ENCODE assay signal across 8 cellular contexts in the genomic region with DNA sequence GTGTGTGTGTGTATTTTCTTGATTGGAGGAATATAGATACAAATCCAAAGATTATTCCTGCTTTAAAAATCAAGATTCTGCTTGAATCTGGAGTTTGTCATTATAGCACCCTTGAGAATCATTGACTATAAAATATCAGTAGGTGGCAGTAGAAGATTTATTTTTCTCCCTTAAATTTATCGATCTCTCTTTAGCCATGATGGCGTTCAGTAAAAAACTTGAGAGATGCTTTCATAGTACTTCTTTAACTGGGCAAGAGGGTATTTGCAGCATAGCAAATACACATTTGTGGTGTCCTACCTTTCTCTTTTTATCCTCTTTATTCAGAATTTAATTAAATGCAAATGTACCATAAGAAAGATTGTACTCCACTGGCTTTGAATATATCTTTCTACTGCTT.
A peak's percentile ranks its signal among the peaks of the same experiment; 100 is the strongest.
DNase-seq lines count a peak whose midpoint lies in the region; ATAC-seq and TF ChIP-seq lines count a peak whose summit lies in the region.

No MANE protein-coding gene starts in this region.

- H3K27me3 Mint-ChIP-seq in CD14-positive monocyte (ENCODE audit: low read depth in 3 of 3), result no peaks in the 10 kb centered on the region
- peaks cover 6% of the 10 kb centered on the region for H3K27me3 Mint-ChIP-seq in activated CD8-positive, alpha-beta T cell treated with anti-CD3 and anti-CD28 coated beads for 36 hours
- H3K27me3 Mint-ChIP-seq in stimulated activated naive CD8-positive, alpha-beta T cell treated with anti-CD3 and anti-CD28 coated beads, Interleukin-15, amount 100 ng/mL, for 72 hours, result no peaks in the 10 kb centered on the region

- no peaks in the 10 kb centered on the region for H3K36me3 Mint-ChIP-seq in CD14-positive monocyte
- no peaks in the 10 kb centered on the region for H3K36me3 Mint-ChIP-seq in activated CD8-positive, alpha-beta T cell treated with anti-CD3 and anti-CD28 coated beads for 36 hours (ENCODE audit: low read depth)

- DNase-seq in CD14-positive monocyte (ENCODE audit: low spot score) (no peak), NCI-H146 (lab: John Stamatoyannopoulos, UW) (peak; percentile 8), hepatic stellate cell (ENCODE audit: low spot score) (peak; percentile 2), GM19240 (ENCODE audit: insufficient read length, low spot score) (no peak)
- no peak for DNase-seq in activated CD8-positive, alpha-beta T cell treated with anti-CD3 and anti-CD28 coated beads for 36 hours
- no peak for DNase-seq in stimulated activated naive CD8-positive, alpha-beta T cell treated with anti-CD3 and anti-CD28 coated beads, Interleukin-15, amount 100 ng/mL, for 72 hours

- intact Hi-C loops in CD14-positive monocyte (cut with micrococcal nuclease), result loop anchor here (2.0 to 5.0 kb wide), 2 partner anchors 551 to 554 kb away; no protein-coding TSS in a partner anchor
- intact Hi-C loops in activated CD8-positive, alpha-beta T cell treated with anti-CD3 and anti-CD28 coated beads for 36 hours (cut with micrococcal nuclease), result loop anchor here (5.0 to 10.0 kb wide), 2 partner anchors 518 to 556 kb away; a partner anchor contains a TSS

- peaks cover 2% of the 10 kb centered on the region for H3K4me1 Mint-ChIP-seq in CD14-positive monocyte
- H3K4me1 Mint-ChIP-seq in activated CD8-positive, alpha-beta T cell treated with anti-CD3 and anti-CD28 coated beads for 36 hours (ENCODE audit: low read depth), result peaks cover 13% of the 10 kb centered on the region
- peaks cover 19% of the 10 kb centered on the region for H3K4me1 Mint-ChIP-seq in stimulated activated naive CD8-positive, alpha-beta T cell treated with anti-CD3 and anti-CD28 coated beads, Interleukin-15, amount 100 ng/mL, for 72 hours

- no peak overlapping the region for H3K4me3 Mint-ChIP-seq in CD14-positive monocyte
- no peak overlapping the region for H3K4me3 Mint-ChIP-seq in activated CD8-positive, alpha-beta T cell treated with anti-CD3 and anti-CD28 coated beads for 36 hours
- no peak overlapping the region for H3K4me3 Mint-ChIP-seq in stimulated activated naive CD8-positive, alpha-beta T cell treated with anti-CD3 and anti-CD28 coated beads, Interleukin-15, amount 100 ng/mL, for 72 hours

- CTCF ChIA-PET in activated CD8-positive, alpha-beta T cell treated with anti-CD3 and anti-CD28 coated beads for 36 hours (lab: Charles Lee), result interaction anchor here (0.6 to 3.9 kb wide), 17 partner anchors 9 to 556 kb away, joined by 3 to 37 read pairs (median 6); a partner anchor contains a TSS

- TF ChIP-seq CTCF in CD14-positive monocyte (IDR thresholded peaks at IDR 0.05), result peak; percentile 61
- peak; percentile 52 for TF ChIP-seq CTCF in activated CD8-positive, alpha-beta T cell treated with anti-CD3 and anti-CD28 coated beads for 36 hours (IDR thresholded peaks at IDR 0.05)

- POLR2A ChIA-PET in activated CD8-positive, alpha-beta T cell treated with anti-CD3 and anti-CD28 coated beads for 36 hours (lab: Charles Lee), result no interaction called here

- no peak overlapping the region for H3K27ac Mint-ChIP-seq in CD14-positive monocyte
- no peak overlapping the region for H3K27ac Mint-ChIP-seq in activated CD8-positive, alpha-beta T cell treated with anti-CD3 and anti-CD28 coated beads for 36 hours
- H3K27ac Mint-ChIP-seq in stimulated activated naive CD8-positive, alpha-beta T cell treated with anti-CD3 and anti-CD28 coated beads, Interleukin-15, amount 100 ng/mL, for 72 hours, result no peak overlapping the region

- peak; percentile 55 for ATAC-seq in GM19468 (IDR thresholded peaks at IDR 0.05; ENCODE audit: extremely low read depth, unreplicated experiment)
- ATAC-seq in activated CD8-positive, alpha-beta T cell treated with anti-CD3 and anti-CD28 coated beads for 36 hours, result peak; percentile 49
- ATAC-seq in stimulated activated naive CD8-positive, alpha-beta T cell treated with anti-CD3 and anti-CD28 coated beads, Interleukin-15, amount 100 ng/mL, for 72 hours, result peak; percentile 61
- ATAC-seq in HG03159 (IDR thresholded peaks at IDR 0.05; ENCODE audit: unreplicated experiment), result no peak

- H3K9me3 Mint-ChIP-seq in CD14-positive monocyte, result no peaks in the 10 kb centered on the region
- no peaks in the 10 kb centered on the region for H3K9me3 Mint-ChIP-seq in activated CD8-positive, alpha-beta T cell treated with anti-CD3 and anti-CD28 coated beads for 36 hours
- H3K9me3 Mint-ChIP-seq in stimulated activated naive CD8-positive, alpha-beta T cell treated with anti-CD3 and anti-CD28 coated beads, Interleukin-15, amount 100 ng/mL, for 72 hours, result no peaks in the 10 kb centered on the region

Comparison
In these comparisons a context has a peak if more than half of its experiments do, and no peak if none do; other contexts are left out.
1. DNase-seq: peak in NCI-H146 (single experiment) and hepatic stellate cell (single experiment); none in CD14-positive monocyte (single experiment), activated CD8-positive, alpha-beta T cell treated with anti-CD3 and anti-CD28 coated beads for 36 hours (single experiment), stimulated activated naive CD8-positive, alpha-beta T cell treated with anti-CD3 and anti-CD28 coated beads, Interleukin-15, amount 100 ng/mL, for 72 hours (0 of 2) and GM19240 (single experiment).